ENCODE assay signal across 2 cellular contexts in genomic region chr1:43464840-43465693, GRCh38.
A peak's percentile ranks its signal among the peaks of the same experiment; 100 is the strongest.
TF ChIP-seq lines count a peak whose summit lies in the region.

No MANE protein-coding gene starts in this region.

TF ChIP-seq in HepG2, 621 proteins besides CTCF, POLR2A, EP300 and RAD21:
- TF ChIP-seq ZNF441 (CRISPR knock-in tag; IDR thresholded peaks at IDR 0.05; ENCODE audit: borderline replicate concordance): no peak
- peak; percentile 13 for TF ChIP-seq YY1 (IDR thresholded peaks at IDR 0.05; ENCODE audit: insufficient read depth, insufficient replicate concordance, low read depth, low read length)
- TF ChIP-seq, protein P1, sequence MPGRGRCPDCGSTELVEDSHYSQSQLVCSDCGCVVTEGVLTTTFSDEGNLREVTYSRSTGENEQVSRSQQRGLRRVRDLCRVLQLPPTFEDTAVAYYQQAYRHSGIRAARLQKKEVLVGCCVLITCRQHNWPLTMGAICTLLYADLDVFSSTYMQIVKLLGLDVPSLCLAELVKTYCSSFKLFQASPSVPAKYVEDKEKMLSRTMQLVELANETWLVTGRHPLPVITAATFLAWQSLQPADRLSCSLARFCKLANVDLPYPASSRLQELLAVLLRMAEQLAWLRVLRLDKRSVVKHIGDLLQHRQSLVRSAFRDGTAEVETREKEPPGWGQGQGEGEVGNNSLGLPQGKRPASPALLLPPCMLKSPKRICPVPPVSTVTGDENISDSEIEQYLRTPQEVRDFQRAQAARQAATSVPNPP (CRISPR knock-in tag; IDR thresholded peaks at IDR 0.05): no peak
- no peak for TF ChIP-seq CREB1 (IDR thresholded peaks at IDR 0.05)
- TF ChIP-seq CREB1 (CRISPR knock-in tag; IDR thresholded peaks at IDR 0.05): peak; percentile 56; the same call in 1 of the 2 replicates
- TF ChIP-seq EZH2 (conservative IDR thresholded peaks at IDR 0.05; ENCODE audit: low read depth, low read length): no peak
- no peak for TF ChIP-seq RXRA (CRISPR knock-in tag; IDR thresholded peaks at IDR 0.05)
- no peak for TF ChIP-seq KDM2A (CRISPR knock-in tag; IDR thresholded peaks at IDR 0.05; ENCODE audit: borderline replicate concordance, low read depth)
- TF ChIP-seq, protein P2, sequence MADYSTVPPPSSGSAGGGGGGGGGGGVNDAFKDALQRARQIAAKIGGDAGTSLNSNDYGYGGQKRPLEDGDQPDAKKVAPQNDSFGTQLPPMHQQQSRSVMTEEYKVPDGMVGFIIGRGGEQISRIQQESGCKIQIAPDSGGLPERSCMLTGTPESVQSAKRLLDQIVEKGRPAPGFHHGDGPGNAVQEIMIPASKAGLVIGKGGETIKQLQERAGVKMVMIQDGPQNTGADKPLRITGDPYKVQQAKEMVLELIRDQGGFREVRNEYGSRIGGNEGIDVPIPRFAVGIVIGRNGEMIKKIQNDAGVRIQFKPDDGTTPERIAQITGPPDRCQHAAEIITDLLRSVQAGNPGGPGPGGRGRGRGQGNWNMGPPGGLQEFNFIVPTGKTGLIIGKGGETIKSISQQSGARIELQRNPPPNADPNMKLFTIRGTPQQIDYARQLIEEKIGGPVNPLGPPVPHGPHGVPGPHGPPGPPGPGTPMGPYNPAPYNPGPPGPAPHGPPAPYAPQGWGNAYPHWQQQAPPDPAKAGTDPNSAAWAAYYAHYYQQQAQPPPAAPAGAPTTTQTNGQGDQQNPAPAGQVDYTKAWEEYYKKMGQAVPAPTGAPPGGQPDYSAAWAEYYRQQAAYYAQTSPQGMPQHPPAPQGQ (CRISPR knock-in tag; IDR thresholded peaks at IDR 0.05; ENCODE audit: borderline replicate concordance): no peak
- TF ChIP-seq ZZZ3 (CRISPR knock-in tag; IDR thresholded peaks at IDR 0.05; ENCODE audit: borderline replicate concordance): no peak
- peak; percentile 49; the same call in 1 of the 2 replicates for TF ChIP-seq ZMYM3 (CRISPR knock-in tag; IDR thresholded peaks at IDR 0.05)
- TF ChIP-seq SAP130 (CRISPR knock-in tag; IDR thresholded peaks at IDR 0.05; ENCODE audit: low read depth): 0 out of 2 replicates have a peak, but pooled peaks have one; percentile 5
- no peak for TF ChIP-seq ZNF607 (CRISPR knock-in tag; IDR thresholded peaks at IDR 0.05; ENCODE audit: borderline replicate concordance)
- TF ChIP-seq ARID2 (CRISPR knock-in tag; IDR thresholded peaks at IDR 0.05; ENCODE audit: borderline replicate concordance): no peak
- no peak for TF ChIP-seq ZNF75D (CRISPR knock-in tag; IDR thresholded peaks at IDR 0.05; ENCODE audit: borderline replicate concordance)
- TF ChIP-seq, protein P3, sequence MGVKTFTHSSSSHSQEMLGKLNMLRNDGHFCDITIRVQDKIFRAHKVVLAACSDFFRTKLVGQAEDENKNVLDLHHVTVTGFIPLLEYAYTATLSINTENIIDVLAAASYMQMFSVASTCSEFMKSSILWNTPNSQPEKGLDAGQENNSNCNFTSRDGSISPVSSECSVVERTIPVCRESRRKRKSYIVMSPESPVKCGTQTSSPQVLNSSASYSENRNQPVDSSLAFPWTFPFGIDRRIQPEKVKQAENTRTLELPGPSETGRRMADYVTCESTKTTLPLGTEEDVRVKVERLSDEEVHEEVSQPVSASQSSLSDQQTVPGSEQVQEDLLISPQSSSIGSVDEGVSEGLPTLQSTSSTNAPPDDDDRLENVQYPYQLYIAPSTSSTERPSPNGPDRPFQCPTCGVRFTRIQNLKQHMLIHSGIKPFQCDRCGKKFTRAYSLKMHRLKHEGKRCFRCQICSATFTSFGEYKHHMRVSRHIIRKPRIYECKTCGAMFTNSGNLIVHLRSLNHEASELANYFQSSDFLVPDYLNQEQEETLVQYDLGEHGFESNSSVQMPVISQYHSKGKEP (CRISPR knock-in tag; IDR thresholded peaks at IDR 0.05): no peak
- no peak for TF ChIP-seq TCF12 (IDR thresholded peaks at IDR 0.05)
- no peak for TF ChIP-seq TCF12 (CRISPR knock-in tag; IDR thresholded peaks at IDR 0.05)
- peak; percentile 96 for TF ChIP-seq ZNF121 (CRISPR knock-in tag; IDR thresholded peaks at IDR 0.05)
- no peak for TF ChIP-seq ZSCAN20 (CRISPR knock-in tag; IDR thresholded peaks at IDR 0.05; ENCODE audit: borderline replicate concordance)
- no peak for TF ChIP-seq NR3C1 (CRISPR knock-in tag; IDR thresholded peaks at IDR 0.05)
- TF ChIP-seq MZF1 (CRISPR knock-in tag; IDR thresholded peaks at IDR 0.05; ENCODE audit: borderline replicate concordance): no peak
- no peak for TF ChIP-seq U2AF1 (optimal IDR thresholded peaks at IDR 0.05; ENCODE audit: low read depth, low read length)
- TF ChIP-seq ZSCAN9 (CRISPR knock-in tag; IDR thresholded peaks at IDR 0.05; ENCODE audit: borderline replicate concordance): no peak
- no peak for TF ChIP-seq SAFB2 (CRISPR knock-in tag; IDR thresholded peaks at IDR 0.05; ENCODE audit: borderline replicate concordance, low read depth)
- TF ChIP-seq HNF4A (CRISPR knock-in tag; IDR thresholded peaks at IDR 0.05): peak; percentile 43

TF ChIP-seq in SK-N-SH treated with all-trans-retinoic acid at 6 μM for 48 hours, 23 proteins besides CTCF, POLR2A, EP300 and RAD21:
- TF ChIP-seq TSHZ2 (CRISPR knock-in tag; IDR thresholded peaks at IDR 0.05) (peak; percentile 85), POU6F1 (CRISPR knock-in tag; IDR thresholded peaks at IDR 0.05; ENCODE audit: borderline replicate concordance, low read depth) (no peak), TCF4 (CRISPR knock-in tag; IDR thresholded peaks at IDR 0.05; ENCODE audit: borderline replicate concordance) (peak; percentile 84), ISL1 (CRISPR knock-in tag; IDR thresholded peaks at IDR 0.05) (peak; percentile 69), TOX (CRISPR knock-in tag; IDR thresholded peaks at IDR 0.05; ENCODE audit: borderline replicate concordance) (no peak)
TF ChIP-seq in SK-N-SH treated with all-trans-retinoic acid at 6 μM for 48 hours: peak in this region for 3.
